In genomic region chr4:36243355-36244256, GRCh38 we compare ENCODE assay signal across 1 cellular context.
TF ChIP-seq lines count a peak whose summit lies in the region.

No MANE protein-coding gene starts in this region.

TF ChIP-seq in IMR-90, 13 proteins besides CTCF, POLR2A, EP300 and RAD21 (continued from another document):
- TF ChIP-seq NFE2L2 (IDR thresholded peaks at IDR 0.05; ENCODE audit: low read depth, low read length) (no peak), RFX5 (IDR thresholded peaks at IDR 0.05; ENCODE audit: low read depth, low read length) (no peak), FOS (IDR thresholded peaks at IDR 0.05; ENCODE audit: low read depth, low read length) (no peak), USF2 (IDR thresholded peaks at IDR 0.05; ENCODE audit: low read depth, low read length) (no peak), MXI1 (IDR thresholded peaks at IDR 0.05; ENCODE audit: borderline replicate concordance, low read depth, low read length) (no peak), ELK1 (IDR thresholded peaks at IDR 0.05; ENCODE audit: borderline replicate concordance, low read depth, low read length) (no peak)
